In genomic region chr19:14494910-14495677, GRCh38 we compare ENCODE assay signal across 8 cellular contexts. TPM values are rescaled to one million over a fixed set of nuclear protein-coding genes. Genes with fewer than 3 reads are reported as not detected.
A peak's percentile ranks its signal among the peaks of the same experiment; 100 is the strongest.
DNase-seq lines count a peak whose midpoint lies in the region; ATAC-seq, FAIRE-seq and TF ChIP-seq lines count a peak whose summit lies in the region.

No MANE protein-coding gene starts in this region.

- peaks cover 24% of the 10 kb centered on the region for H3K4me1 Mint-ChIP-seq in activated T-cell treated with anti-CD3 and anti-CD28 coated beads, Interleukin-2, amount 50 U/mL, for 24 hours (ENCODE audit: low read depth)

- no peak overlapping the region for H2AFZ ChIP-seq in HepG2 (ENCODE audit: low read length)

- peak overlapping the region; percentile 80 for H3K4me3 Mint-ChIP-seq in activated T-cell treated with anti-CD3 and anti-CD28 coated beads, Interleukin-2, amount 50 U/mL, for 24 hours

- H3K27me3 Mint-ChIP-seq in activated T-cell treated with anti-CD3 and anti-CD28 coated beads, Interleukin-2, amount 50 U/mL, for 24 hours, result no peaks in the 10 kb centered on the region

- in situ Hi-C loops in astrocyte of the cerebellum (cut with HindIII; ENCODE audit: low sequenced_read_pairs), result no loop called here
- in situ Hi-C loops in HepG2 (cut with HindIII; ENCODE audit: extremely low pct_ligation_motif_present, low pct_unique_long_range_greater_than_20kb), result no loop called here
- in situ Hi-C loops in transverse colon (cut with MboI; ENCODE audit: low pct_ligation_motif_present in 1 of 4, low pct_unique_long_range_greater_than_20kb in 1 of 4, low sequenced_read_pairs in 3 of 4), result no loop called here

- H3K36me3 ChIP-seq in HepG2 (replicated peaks in 1 of 2; ENCODE audit: control insufficient read depth in 1 of 2, insufficient read depth in 2 of 2, low read length in 2 of 2), result no peaks in the 10 kb centered on the region
- peaks cover 0 to 9% (median 0%) of the 10 kb centered on the region in 4 donors for H3K36me3 ChIP-seq in transverse colon

- H3K4me2 ChIP-seq in HepG2 (ENCODE audit: low read depth, low read length), result peak overlapping the region; percentile 97

- peaks cover 12% of the 10 kb centered on the region for H3K36me3 Mint-ChIP-seq in activated T-cell treated with anti-CD3 and anti-CD28 coated beads, Interleukin-2, amount 50 U/mL, for 24 hours (ENCODE audit: low read depth)

- WGBS in HepG2 (ENCODE audit: low lambda C conversion rate), result 60% methylated on average over 9 of the region's 14 CpGs
- 21% methylated on average over 14 of the region's 14 CpGs; no CpG with 5 or more reads in 1 of the 2 donors for WGBS in transverse colon (ENCODE audit: low coverage in 1 of 2), 2 donors

- H3K27ac ChIP-seq in HepG2 (ENCODE audit: extremely low read length, insufficient read depth, low read length) (peak overlapping the region; percentile 40), transverse colon (peak overlapping the region; percentile 86 to 94 (median 90))

- H3K9me3 ChIP-seq in HepG2 (ENCODE audit: low read length), result no peaks in the 10 kb centered on the region
- no peaks in the 10 kb centered on the region for H3K9me3 ChIP-seq in transverse colon

- H3K9ac ChIP-seq in HepG2 (ENCODE audit: insufficient read depth, low read depth, low read length), result peak overlapping the region; percentile 70

- H3K9me3 Mint-ChIP-seq in activated T-cell treated with anti-CD3 and anti-CD28 coated beads, Interleukin-2, amount 50 U/mL, for 24 hours, result no peaks in the 10 kb centered on the region

- H4K20me1 ChIP-seq in HepG2 (ENCODE audit: insufficient read depth, low read length), result no peaks in the 10 kb centered on the region

- H3K4me3 ChIP-seq in astrocyte of the cerebellum (ENCODE audit: low read depth, low read length) (peak overlapping the region; percentile 66), HepG2 (replicated peaks in 1 of 3; ENCODE audit: insufficient read depth in 1 of 3, low read depth in 2 of 3, low read length in 3 of 3) (peak overlapping the region; percentile 84 to 88 (median 87)), transverse colon (peak overlapping the region; percentile 93 to 96 (median 94))

- POLR2A ChIA-PET in HepG2 (lab: Yijun Ruan, JAX), result interaction anchor here (2.0 to 8.5 kb wide), 2 partner anchors 23 to 59 kb away, joined by 6 to 123 read pairs; partner anchors contain the start of gene DNAJB1

- ATAC-seq in HepG2, result no peak
- no peak for ATAC-seq in GM18873 (IDR thresholded peaks at IDR 0.05; ENCODE audit: low FRiP score, unreplicated experiment)
- ATAC-seq in GM19035 (IDR thresholded peaks at IDR 0.05; ENCODE audit: unreplicated experiment), result no peak
- no peak for ATAC-seq in HG02870 (IDR thresholded peaks at IDR 0.05; ENCODE audit: unreplicated experiment)

- peaks cover 13% of the 10 kb centered on the region for H3K79me2 ChIP-seq in HepG2 (ENCODE audit: insufficient read depth, low read length)

- TF ChIP-seq RAD21 in HepG2 (CRISPR knock-in tag; IDR thresholded peaks at IDR 0.05), result no peak

- no peak for TF ChIP-seq CTCF in astrocyte of the cerebellum (IDR thresholded peaks at IDR 0.05; ENCODE audit: low read depth, low read length, missing control alignments)
- TF ChIP-seq CTCF in HepG2 (CRISPR knock-in tag; IDR thresholded peaks at IDR 0.05), result no peak
- TF ChIP-seq CTCF in transverse colon (IDR thresholded peaks at IDR 0.05), result no peak

- H3K4me1 ChIP-seq in HepG2 (ENCODE audit: insufficient read depth, low read length) (peaks cover 37% of the 10 kb centered on the region), transverse colon (peaks cover 25 to 61% (median 46%) of the 10 kb centered on the region in 4 donors)

- CTCF ChIA-PET in HepG2 (lab: Yijun Ruan, JAX; ENCODE audit: low intra/inter-chr PET ratio, low total read pairs), result no interaction called here

- BruUV-seq in HepG2 (replicated peaks; lab: Mats Ljungman, UMichigan), result no TSS peak

- peak overlapping the region; percentile 87 for H3K27ac Mint-ChIP-seq in activated T-cell treated with anti-CD3 and anti-CD28 coated beads, Interleukin-2, amount 50 U/mL, for 24 hours

- no peak for DNase-seq in activated T-cell treated with anti-CD3 and anti-CD28 coated beads, Interleukin-2, amount 50 U/mL, for 24 hours
- no peak for DNase-seq in activated T-cell treated with anti-CD3 and anti-CD28 coated beads, Interleukin-2, amount 50 U/mL, for 1 hour
- DNase-seq in astrocyte of the cerebellum (ENCODE audit: low read depth) (no peak), HepG2 (ENCODE audit: low spot score) (no peak), transverse colon (no peak)

- TF ChIP-seq EP300 in HepG2 (IDR thresholded peaks at IDR 0.05; ENCODE audit: low read depth in 2 of 2, low read length in 2 of 2) (no peak), HepG2 (CRISPR knock-in tag; IDR thresholded peaks at IDR 0.05; ENCODE audit: borderline replicate concordance) (no peak), transverse colon (IDR thresholded peaks at IDR 0.05; ENCODE audit: low read depth) (no peak)

- FAIRE-seq in HepG2 (lab: Jason Lieb, UNC), result no peak

- TF ChIP-seq POLR2A in HepG2 (IDR thresholded peaks at IDR 0.05; ENCODE audit: insufficient read depth in 1 of 2, low read depth in 2 of 2, low read length in 2 of 2), result no peak
- no peak for TF ChIP-seq POLR2A in transverse colon (IDR thresholded peaks at IDR 0.05)

- intact Hi-C loops in HepG2 (cut with micrococcal nuclease; ENCODE audit: unreplicated experiment) (no loop called here), transverse colon (cut with DNase I; ENCODE audit: low total_unique reads) (no loop called here)

- H3K27me3 ChIP-seq in HepG2 (ENCODE audit: control insufficient read depth in 1 of 2, insufficient read depth in 2 of 2, low read length in 2 of 2) (no peaks in the 10 kb centered on the region), transverse colon (no peaks in the 10 kb centered on the region)

RNA-seq across cellular contexts. Expression of gene GIPC1, which starts 0.8 kb away (rescaled TPM):
- 44.3 and 48.1 TPM in 2 replicates for total RNA-seq in HepG2 (2016; rRNA removed; fragmentation: Illumina TruSeq; extraction: Trizol)
- total RNA-seq in HepG2 (2016; cell fraction: cytosol; rRNA removed; fragmentation: Illumina TruSeq; extraction: Trizol; ENCODE audit: low read depth), result 24.7 and 30.5 TPM in 2 replicates
- total RNA-seq in HepG2 (2016; cell fraction: insoluble cytoplasmic fraction; rRNA removed; fragmentation: Illumina TruSeq; extraction: Trizol), result 46.7 and 53.0 TPM in 2 replicates
- 34.5 and 47.8 TPM in 2 replicates for total RNA-seq in HepG2 (2016; cell fraction: membrane; rRNA removed; fragmentation: Illumina TruSeq; extraction: Trizol)
- 19.0 and 25.5 TPM in 2 replicates for total RNA-seq in HepG2 (2016; cell fraction: nucleus; rRNA removed; fragmentation: Illumina TruSeq; extraction: Trizol)
- 27.1 and 32.8 TPM in 2 replicates for polyA plus RNA-seq in HepG2 (2011; rRNA removed)
- 26.8 and 37.9 TPM in 2 replicates for polyA plus RNA-seq in HepG2 (2011; cell fraction: cytosol; rRNA removed)
- 27.4 and 33.0 TPM in 2 replicates for polyA plus RNA-seq in HepG2 (2011; cell fraction: nucleus; rRNA removed)
- 13.4 and 20.7 TPM in 2 replicates for polyA plus RNA-seq in HepG2 (2012)
- polyA plus RNA-seq in HepG2 (2016; cell fraction: cytosol; fragmentation: Illumina TruSeq; extraction: Trizol; ENCODE audit: low read depth), result 24.6 and 33.2 TPM in 2 replicates
- polyA plus RNA-seq in HepG2 (2016; cell fraction: insoluble cytoplasmic fraction; fragmentation: Illumina TruSeq; extraction: Trizol; ENCODE audit: low read depth), result 49.5 and 56.2 TPM in 2 replicates
- polyA plus RNA-seq in HepG2 (2016; cell fraction: membrane; fragmentation: Illumina TruSeq; extraction: Trizol; ENCODE audit: low read depth), result 38.6 and 41.5 TPM in 2 replicates
- 48.3 and 51.4 TPM in 2 replicates for polyA plus RNA-seq in HepG2 (2016; cell fraction: nucleus; fragmentation: Illumina TruSeq; extraction: Trizol; ENCODE audit: insufficient read depth, low read depth)
- polyA minus RNA-seq in HepG2 (2011; rRNA and poly(A)+ RNA removed; ENCODE audit: low replicate concordance), result 30.0 and 63.8 TPM in 2 replicates
- 17.9 and 20.6 TPM in 2 replicates for polyA minus RNA-seq in HepG2 (2011; cell fraction: cytosol; rRNA and poly(A)+ RNA removed)
- 9.7 and 11.3 TPM in 2 replicates for polyA minus RNA-seq in HepG2 (2011; cell fraction: nucleus; rRNA and poly(A)+ RNA removed)
- 100 to 1,000 TPM; 295 to 569 (median 362) TPM for total RNA-seq in transverse colon

RNA-seq across cellular contexts. Expression of gene PTGER1, which starts 19.9 kb away (rescaled TPM):
- total RNA-seq in HepG2 (2016; rRNA removed; fragmentation: Illumina TruSeq; extraction: Trizol) (not detected in 2 replicates), transverse colon (1 to 10 TPM in 2 of 4 donors, not detected in 2; 1.1 to 1.2 TPM)
- 0.18 TPM in 1 of 2 replicates, not detected in the other for total RNA-seq in HepG2 (2016; cell fraction: cytosol; rRNA removed; fragmentation: Illumina TruSeq; extraction: Trizol; ENCODE audit: low read depth)
- not detected in 2 replicates for total RNA-seq in HepG2 (2016; cell fraction: insoluble cytoplasmic fraction; rRNA removed; fragmentation: Illumina TruSeq; extraction: Trizol)
- 0.14 and 0.15 TPM in 2 replicates for total RNA-seq in HepG2 (2016; cell fraction: membrane; rRNA removed; fragmentation: Illumina TruSeq; extraction: Trizol)
- not detected in 2 replicates for total RNA-seq in HepG2 (2016; cell fraction: nucleus; rRNA removed; fragmentation: Illumina TruSeq; extraction: Trizol)
- 0.13 and 0.24 TPM in 2 replicates for polyA plus RNA-seq in HepG2 (2011; rRNA removed)
- 0.14 and 0.27 TPM in 2 replicates for polyA plus RNA-seq in HepG2 (2011; cell fraction: cytosol; rRNA removed)
- 0.14 and 0.21 TPM in 2 replicates for polyA plus RNA-seq in HepG2 (2011; cell fraction: nucleus; rRNA removed)
- not detected in 2 replicates for polyA plus RNA-seq in HepG2 (2012)
- 0.09 TPM in 1 of 2 replicates, not detected in the other for polyA plus RNA-seq in HepG2 (2016; cell fraction: cytosol; fragmentation: Illumina TruSeq; extraction: Trizol; ENCODE audit: low read depth)
- not detected in 2 replicates for polyA plus RNA-seq in HepG2 (2016; cell fraction: insoluble cytoplasmic fraction; fragmentation: Illumina TruSeq; extraction: Trizol; ENCODE audit: low read depth)
- polyA plus RNA-seq in HepG2 (2016; cell fraction: membrane; fragmentation: Illumina TruSeq; extraction: Trizol; ENCODE audit: low read depth), result not detected in 2 replicates
- 0.44 TPM in 1 of 2 replicates, not detected in the other for polyA plus RNA-seq in HepG2 (2016; cell fraction: nucleus; fragmentation: Illumina TruSeq; extraction: Trizol; ENCODE audit: insufficient read depth, low read depth)
- polyA minus RNA-seq in HepG2 (2011; rRNA and poly(A)+ RNA removed; ENCODE audit: low replicate concordance), result 0.24 TPM in 1 of 2 replicates, not detected in the other
- polyA minus RNA-seq in HepG2 (2011; cell fraction: cytosol; rRNA and poly(A)+ RNA removed), result not detected in 2 replicates
- polyA minus RNA-seq in HepG2 (2011; cell fraction: nucleus; rRNA and poly(A)+ RNA removed), result not detected in 2 replicates

RNA-seq across cellular contexts. Expression of gene DNAJB1, which starts 23.1 kb away (rescaled TPM):
- total RNA-seq in HepG2 (2016; rRNA removed; fragmentation: Illumina TruSeq; extraction: Trizol) (87.5 and 101 TPM in 2 replicates), transverse colon (100 to 1,000 TPM in 2 of 4 donors, 10 to 100 TPM in 2; 20.3 to 111 (median 93.8) TPM)
- 43.8 and 48.3 TPM in 2 replicates for total RNA-seq in HepG2 (2016; cell fraction: cytosol; rRNA removed; fragmentation: Illumina TruSeq; extraction: Trizol; ENCODE audit: low read depth)
- total RNA-seq in HepG2 (2016; cell fraction: insoluble cytoplasmic fraction; rRNA removed; fragmentation: Illumina TruSeq; extraction: Trizol), result 87.7 and 97.3 TPM in 2 replicates
- 100 and 105 TPM in 2 replicates for total RNA-seq in HepG2 (2016; cell fraction: membrane; rRNA removed; fragmentation: Illumina TruSeq; extraction: Trizol)
- 40.6 and 45.4 TPM in 2 replicates for total RNA-seq in HepG2 (2016; cell fraction: nucleus; rRNA removed; fragmentation: Illumina TruSeq; extraction: Trizol)
- 97.3 and 108 TPM in 2 replicates for polyA plus RNA-seq in HepG2 (2011; rRNA removed)
- polyA plus RNA-seq in HepG2 (2011; cell fraction: cytosol; rRNA removed), result 90.1 and 116 TPM in 2 replicates
- 41.8 and 55.7 TPM in 2 replicates for polyA plus RNA-seq in HepG2 (2011; cell fraction: nucleus; rRNA removed)
- polyA plus RNA-seq in HepG2 (2012), result 45.3 and 99.6 TPM in 2 replicates
- 43.8 and 48.0 TPM in 2 replicates for polyA plus RNA-seq in HepG2 (2016; cell fraction: cytosol; fragmentation: Illumina TruSeq; extraction: Trizol; ENCODE audit: low read depth)
- 139 and 144 TPM in 2 replicates for polyA plus RNA-seq in HepG2 (2016; cell fraction: insoluble cytoplasmic fraction; fragmentation: Illumina TruSeq; extraction: Trizol; ENCODE audit: low read depth)
- polyA plus RNA-seq in HepG2 (2016; cell fraction: membrane; fragmentation: Illumina TruSeq; extraction: Trizol; ENCODE audit: low read depth), result 72.7 and 75.0 TPM in 2 replicates
- polyA plus RNA-seq in HepG2 (2016; cell fraction: nucleus; fragmentation: Illumina TruSeq; extraction: Trizol; ENCODE audit: insufficient read depth, low read depth), result 76.4 and 83.8 TPM in 2 replicates
- polyA minus RNA-seq in HepG2 (2011; rRNA and poly(A)+ RNA removed; ENCODE audit: low replicate concordance), result 94.0 and 151 TPM in 2 replicates
- polyA minus RNA-seq in HepG2 (2011; cell fraction: cytosol; rRNA and poly(A)+ RNA removed), result 34.2 and 35.4 TPM in 2 replicates
- polyA minus RNA-seq in HepG2 (2011; cell fraction: nucleus; rRNA and poly(A)+ RNA removed), result 42.7 and 47.7 TPM in 2 replicates

RNA-seq across cellular contexts. Expression of gene TECR, which starts 34.3 kb away (rescaled TPM):
- total RNA-seq in HepG2 (2016; rRNA removed; fragmentation: Illumina TruSeq; extraction: Trizol), result 25.9 and 54.9 TPM in 2 replicates
- 25.1 and 26.1 TPM in 2 replicates for total RNA-seq in HepG2 (2016; cell fraction: cytosol; rRNA removed; fragmentation: Illumina TruSeq; extraction: Trizol; ENCODE audit: low read depth)
- 24.8 and 55.4 TPM in 2 replicates for total RNA-seq in HepG2 (2016; cell fraction: insoluble cytoplasmic fraction; rRNA removed; fragmentation: Illumina TruSeq; extraction: Trizol)
- 23.9 and 26.8 TPM in 2 replicates for total RNA-seq in HepG2 (2016; cell fraction: membrane; rRNA removed; fragmentation: Illumina TruSeq; extraction: Trizol)
- 68.9 and 76.1 TPM in 2 replicates for total RNA-seq in HepG2 (2016; cell fraction: nucleus; rRNA removed; fragmentation: Illumina TruSeq; extraction: Trizol)
- polyA plus RNA-seq in HepG2 (2011; rRNA removed), result 121 and 137 TPM in 2 replicates
- 131 and 134 TPM in 2 replicates for polyA plus RNA-seq in HepG2 (2011; cell fraction: cytosol; rRNA removed)
- 178 and 205 TPM in 2 replicates for polyA plus RNA-seq in HepG2 (2011; cell fraction: nucleus; rRNA removed)
- 94.0 and 122 TPM in 2 replicates for polyA plus RNA-seq in HepG2 (2012)
- 70.2 and 77.8 TPM in 2 replicates for polyA plus RNA-seq in HepG2 (2016; cell fraction: cytosol; fragmentation: Illumina TruSeq; extraction: Trizol; ENCODE audit: low read depth)
- 52.7 and 78.7 TPM in 2 replicates for polyA plus RNA-seq in HepG2 (2016; cell fraction: insoluble cytoplasmic fraction; fragmentation: Illumina TruSeq; extraction: Trizol; ENCODE audit: low read depth)
- 63.3 and 69.9 TPM in 2 replicates for polyA plus RNA-seq in HepG2 (2016; cell fraction: membrane; fragmentation: Illumina TruSeq; extraction: Trizol; ENCODE audit: low read depth)
- polyA plus RNA-seq in HepG2 (2016; cell fraction: nucleus; fragmentation: Illumina TruSeq; extraction: Trizol; ENCODE audit: insufficient read depth, low read depth), result 231 and 244 TPM in 2 replicates
- 243 and 582 TPM in 2 replicates for polyA minus RNA-seq in HepG2 (2011; rRNA and poly(A)+ RNA removed; ENCODE audit: low replicate concordance)
- 99.1 and 118 TPM in 2 replicates for polyA minus RNA-seq in HepG2 (2011; cell fraction: cytosol; rRNA and poly(A)+ RNA removed)
- 62.2 and 64.2 TPM in 2 replicates for polyA minus RNA-seq in HepG2 (2011; cell fraction: nucleus; rRNA and poly(A)+ RNA removed)
- total RNA-seq in transverse colon, result 100 to 1,000 TPM in 1 of 4 donors, 10 to 100 TPM in 3; 36.6 to 145 (median 69.3) TPM
